In genomic region chr3:52070724-52071621, GRCh38 we compare ENCODE assay signal across 11 cellular contexts. TPM values are rescaled to one million over a fixed set of nuclear protein-coding genes. Genes with fewer than 3 reads are reported as not detected.
DNase-seq lines count a peak whose midpoint lies in the region; ATAC-seq, FAIRE-seq and TF ChIP-seq lines count a peak whose summit lies in the region.
"Had no signal": no experiment of that assay in that cellular context is flagged by ENCODE, and none has a peak within 500 bp of the region (broad histone marks: within the 10 kb centered on the region; RNA-seq: fewer than 3 reads in every experiment).

No MANE protein-coding gene starts in this region.

- H3K27me3 ChIP-seq in GM12878 (replicated peaks in 1 of 2; ENCODE audit: control insufficient read depth in 2 of 2, insufficient read depth in 2 of 2, low read length in 1 of 2): no peaks in the 10 kb centered on the region
- no peaks in the 10 kb centered on the region for H3K27me3 ChIP-seq in hepatocyte
- no peaks in the 10 kb centered on the region for H3K27me3 ChIP-seq in spleen (replicated peaks in 1 of 7)

- RAD21 ChIA-PET in GM12878 (lab: Charles Lee; ENCODE audit: unreplicated experiment): no interaction called here

- in situ Hi-C loops in GM12878 (cut with MboI): no loop called here

- POLR2A ChIA-PET in GM12878 (lab: Charles Lee): no interaction called here

- CTCF ChIA-PET in GM12878 (lab: Yijun Ruan, JAX): interaction anchor here (0.8 kb wide), 1 partner anchor 52 kb away, joined by 3 read pairs; no protein-coding TSS in a partner anchor

- no peak for FAIRE-seq in GM12878 (lab: Jason Lieb, UNC)

- no peak overlapping the region for H3K9ac ChIP-seq in GM12878 (ENCODE audit: control insufficient read depth, insufficient read depth, low read length)

- H3K9me3 ChIP-seq in GM12878 (replicated peaks; ENCODE audit: control insufficient read depth, insufficient read depth, low read length) (no peaks in the 10 kb centered on the region), hepatocyte (ENCODE audit: low read depth) (no peaks in the 10 kb centered on the region), spleen (no peaks in the 10 kb centered on the region)

- DNase-seq in ELR (ENCODE audit: low read depth) (peak; percentile 53), GM12878 (ENCODE audit: low read depth, low spot score) (no peak), hepatocyte (ENCODE audit: low spot score) (no peak), spleen (no peak), NCI-H1105 treated with DMSO at 0.1 percent for 48 hours (lab: John Stamatoyannopoulos, UW) (no peak), posterior vena cava (ENCODE audit: low spot score) (no peak), NCI-H2107 (lab: John Stamatoyannopoulos, UW) (no peak)
- no peak for DNase-seq in activated naive CD4-positive, alpha-beta T cell (lab: John Stamatoyannopoulos, UW)
- DNase-seq: kidney glomerular epithelial cell, NCI-H524 had no signal

- H3K36me3 ChIP-seq in GM12878 (ENCODE audit: control insufficient read depth in 2 of 2, insufficient read depth in 2 of 2, low read length in 1 of 2) (peaks cover 0 to 3% of the 10 kb centered on the region in 2 experiments; a peak in 3 of 4 replicates), hepatocyte (replicated peaks; ENCODE audit: insufficient read depth, low read depth) (no peaks in the 10 kb centered on the region), spleen (peaks cover 0 to 22% (median 0%) of the 10 kb centered on the region in 6 donors)

- H3K9me2 ChIP-seq in hepatocyte (replicated peaks; ENCODE audit: insufficient read depth): no peaks in the 10 kb centered on the region

- BruUV-seq in GM12878 (replicated peaks; lab: Mats Ljungman, UMichigan): no TSS peak

- H2AFZ ChIP-seq in GM12878 (ENCODE audit: control insufficient read depth, low read depth, low read length): no peak overlapping the region
- no peak overlapping the region for H2AFZ ChIP-seq in hepatocyte

- H3K4me2 ChIP-seq in GM12878 (ENCODE audit: control insufficient read depth, insufficient read depth) (no peak overlapping the region), hepatocyte (no peak overlapping the region)

- no peak for TF ChIP-seq POLR2A in GM12878 (IDR thresholded peaks at IDR 0.05; ENCODE audit: low read depth, low read length)
- no peak for TF ChIP-seq POLR2A in spleen (IDR thresholded peaks at IDR 0.05)

- WGBS in GM12878 (ENCODE audit: insufficient coverage, insufficient replicate concordance, low lambda C conversion rate, missing lambda C conversion rate): 64% methylated on average over 22 of the region's 22 CpGs
- WGBS in hepatocyte (ENCODE audit: low lambda C conversion rate, missing lambda C conversion rate): 88% methylated on average over 22 of the region's 22 CpGs
- WGBS in spleen, 5 donors: 41 to 62% (median 48%) methylated on average over 18 to 22 of the region's 22 CpGs

- H3K79me2 ChIP-seq in GM12878 (ENCODE audit: control insufficient read depth, insufficient read depth, low read length) (no peaks in the 10 kb centered on the region), hepatocyte (no peaks in the 10 kb centered on the region)

- H4K20me1 ChIP-seq in GM12878 (ENCODE audit: control insufficient read depth, insufficient read depth): no peaks in the 10 kb centered on the region
- no peaks in the 10 kb centered on the region for H4K20me1 ChIP-seq in hepatocyte (ENCODE audit: insufficient read depth, poor library complexity, severe bottlenecking)

- no peak for TF ChIP-seq CTCF in GM12878 (IDR thresholded peaks at IDR 0.05 in 2 of 3, conservative IDR thresholded peaks at IDR 0.05 in 1 of 3; ENCODE audit: control insufficient read depth in 2 of 3, extremely low read depth in 1 of 3, insufficient read depth in 1 of 3, low read depth in 3 of 3, low read length in 3 of 3)
- no peak for TF ChIP-seq CTCF in hepatocyte (IDR thresholded peaks at IDR 0.05; ENCODE audit: poor library complexity)
- TF ChIP-seq CTCF in spleen (IDR thresholded peaks at IDR 0.05 in 8 of 11, conservative IDR thresholded peaks at IDR 0.05 in 3 of 11): peak in 4 of 11 experiments; percentile 9 to 31 (median 20)

- no peak for TF ChIP-seq RAD21 in GM12878 (IDR thresholded peaks at IDR 0.05; ENCODE audit: insufficient read depth, low read depth, low read length)

- SMC1A ChIA-PET in GM12878 (lab: Charles Lee; ENCODE audit: uncharacterized antibody, unreplicated experiment): no interaction called here

- ATAC-seq in GM12878: 0 out of 3 replicates have a peak, but pooled peaks have one; percentile 18

- intact Hi-C loops in GM12878 (cut with micrococcal nuclease; ENCODE audit: unreplicated experiment): no loop called here
- intact Hi-C loops in spleen (cut with DNase I; ENCODE audit: low total_unique reads): no loop called here
- intact Hi-C loops in posterior vena cava (cut with DNase I): no loop called here

- H3K4me1 ChIP-seq in GM12878 (ENCODE audit: control insufficient read depth, insufficient read depth, low read length) (no peaks in the 10 kb centered on the region), hepatocyte (ENCODE audit: insufficient read depth) (peaks cover 28% of the 10 kb centered on the region), spleen (peaks cover 0 to 35% (median 22%) of the 10 kb centered on the region in 6 donors)

- H3K4me3 ChIP-seq in GM12878: no peak overlapping the region
- no peak overlapping the region for H3K4me3 ChIP-seq in hepatocyte
- no peak overlapping the region for H3K4me3 ChIP-seq in spleen

- TF ChIP-seq EP300 in GM12878 (IDR thresholded peaks at IDR 0.05; ENCODE audit: borderline replicate concordance in 1 of 2, control insufficient read depth in 1 of 2, low read depth in 2 of 2, low read length in 2 of 2): no peak

- no peak overlapping the region for H3K27ac ChIP-seq in GM12878 (ENCODE audit: control insufficient read depth, insufficient read depth)
- peak overlapping the region; percentile 96 for H3K27ac ChIP-seq in hepatocyte
- H3K27ac ChIP-seq in spleen: peak overlapping the region; percentile 48 to 86 (median 78)
- H3K27ac ChIP-seq: C4-2B had no signal

TF ChIP-seq in GM12878, 131 proteins besides CTCF, POLR2A, EP300 and RAD21:
- 0 out of 2 replicates have a peak, but pooled peaks have one; percentile 36 for TF ChIP-seq NR2F1 (conservative IDR thresholded peaks at IDR 0.05)
- TF ChIP-seq SMAD1 (IDR thresholded peaks at IDR 0.05; ENCODE audit: low read depth, partially characterized antibody): no peak

RNA-seq across cellular contexts. Expression of gene DUSP7, which starts 14.6 kb away (rescaled TPM):
- 27.3 and 28.8 TPM in 2 replicates for total RNA-seq in GM12878 (2013; cell fraction: nucleolus; rRNA removed)
- total RNA-seq in GM12878 (2014; rRNA removed): 13.0 TPM in 2 replicates
- 4.9 and 5.5 TPM in 2 replicates for total RNA-seq in GM12878 (2014; rRNA removed; fragmentation: Illumina TruSeq; extraction: Trizol)
- 16.0 and 17.5 TPM in 2 replicates for total RNA-seq in GM12878 (2021)
- polyA plus RNA-seq in GM12878 (2011; ENCODE audit: low read depth): 2.5 TPM
- polyA plus RNA-seq in GM12878 (2011; rRNA removed): 9.7 and 17.0 TPM in 2 replicates
- 24.2 and 27.7 TPM in 2 replicates for polyA plus RNA-seq in GM12878 (2011; cell fraction: cytosol; rRNA removed)
- 37.1 and 37.4 TPM in 2 replicates for polyA plus RNA-seq in GM12878 (2011; cell fraction: nucleus; rRNA removed)
- polyA plus RNA-seq in GM12878 (2012): 5.4 and 6.3 TPM in 2 replicates
- polyA plus RNA-seq in GM12878 (2014; fragmentation: Illumina TruSeq; extraction: Trizol): 4.8 and 10.3 TPM in 2 replicates
- polyA plus RNA-seq in GM12878 (2014; fragmentation: Nextera tagmentation; extraction: Ambion mirVana): under 1 TPM; 0.73 to 0.82 TPM
- polyA plus RNA-seq in GM12878 (2014; rRNA removed): 16.1 and 18.2 TPM in 2 replicates
- 1 to 10 TPM; 1.7 TPM for polyA plus RNA-seq in GM12878 (2016; fragmentation: Nextera tagmentation; extraction: Ambion mirVana)
- 32.2 and 48.1 TPM in 2 replicates for polyA minus RNA-seq in GM12878 (2011; rRNA and poly(A)+ RNA removed)
- polyA minus RNA-seq in GM12878 (2011; cell fraction: cytosol; rRNA and poly(A)+ RNA removed): 17.5 and 17.6 TPM in 2 replicates
- 28.3 and 42.2 TPM in 2 replicates for polyA minus RNA-seq in GM12878 (2011; cell fraction: nucleus; rRNA and poly(A)+ RNA removed)
- total RNA-seq in hepatocyte: 13.1 and 13.8 TPM in 2 replicates
- polyA plus RNA-seq in hepatocyte: 5.9 and 6.4 TPM in 2 replicates
- total RNA-seq in spleen: 10 to 100 TPM; 31.5 to 68.6 (median 42.6) TPM
- 10 to 100 TPM in 1 of 3 donors, 1 to 10 TPM in 2; 5.4 to 20.1 (median 6.9) TPM for polyA plus RNA-seq in spleen
- 10 to 100 TPM; 29.9 to 36.4 TPM for total RNA-seq in posterior vena cava
